In the genomic region with DNA sequence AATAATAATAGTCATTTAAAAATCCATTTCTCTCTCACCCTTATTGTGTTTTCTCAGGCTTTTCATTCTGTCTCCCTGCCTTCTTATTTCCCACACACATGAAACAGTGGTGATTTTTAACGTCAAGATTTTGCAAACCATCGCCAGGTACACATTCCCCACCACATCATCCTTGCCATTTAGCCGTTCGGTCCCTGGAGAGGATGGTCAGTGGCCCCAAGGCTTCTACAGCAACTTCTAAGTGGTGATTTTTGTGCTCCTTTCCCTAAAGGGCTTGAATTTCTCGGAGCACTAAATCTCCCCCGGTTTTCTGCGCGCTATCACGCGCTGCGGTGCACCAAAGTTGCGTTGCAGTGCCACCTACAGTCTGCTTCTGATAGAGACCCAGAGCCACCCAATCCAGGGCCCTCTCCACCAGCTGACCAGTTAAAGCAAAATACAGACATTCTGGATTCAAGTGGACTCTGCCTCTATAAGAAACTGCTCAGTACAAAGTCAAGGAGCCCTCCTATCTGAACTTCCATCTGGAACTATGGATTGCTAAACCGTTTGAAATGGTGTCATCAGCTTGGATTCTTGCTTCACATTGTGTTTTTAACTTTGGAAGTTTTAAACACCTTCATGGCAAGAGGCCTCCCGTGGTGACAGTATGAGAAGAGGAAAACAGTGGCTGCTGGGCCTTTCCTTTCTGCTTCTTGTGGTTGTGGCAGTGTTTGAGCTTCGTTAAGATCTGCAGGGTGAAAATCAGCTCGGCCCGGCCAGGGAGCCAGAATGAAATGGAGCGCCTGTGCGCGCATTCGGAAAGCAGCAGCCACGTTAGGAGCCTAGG, we compare ENCODE assay signal across 8 cellular contexts.
DNase-seq lines count a peak whose midpoint lies in the region; ATAC-seq and TF ChIP-seq lines count a peak whose summit lies in the region.

No MANE protein-coding gene starts in this region.

- no peak overlapping the region for H3K27ac ChIP-seq in DND-41 (ENCODE audit: low read length)
- no peak overlapping the region for H3K27ac ChIP-seq in RWPE2 (ENCODE audit: poor library complexity, severe bottlenecking)
- H3K27ac ChIP-seq in vagina, result no peak overlapping the region

- no peaks in the 10 kb centered on the region for H3K27me3 ChIP-seq in DND-41 (ENCODE audit: insufficient read depth, low read length, poor library complexity)
- no peaks in the 10 kb centered on the region for H3K27me3 ChIP-seq in RWPE2 (ENCODE audit: insufficient read depth, poor library complexity, severe bottlenecking)
- no peaks in the 10 kb centered on the region for H3K27me3 ChIP-seq in vagina

- no peak overlapping the region for H3K4me3 ChIP-seq in DND-41 (ENCODE audit: low read depth in 1 of 2, low read length in 2 of 2)
- H3K4me3 ChIP-seq in RWPE2 (ENCODE audit: severe bottlenecking), result no peak overlapping the region
- peak overlapping the region in 1 of 2 donors; percentile 6 for H3K4me3 ChIP-seq in vagina

- intact Hi-C loops in posterior cingulate gyrus (cut with DNase I) (loop anchor here (2.0 kb wide), 1 partner anchor 389 kb away; no protein-coding TSS in a partner anchor), vagina (cut with DNase I) (no loop called here)

- H3K9ac ChIP-seq in DND-41 (ENCODE audit: low read depth, low read length), result no peak overlapping the region

- H3K4me2 ChIP-seq in DND-41 (ENCODE audit: insufficient read depth, low read length), result no peak overlapping the region

- in situ Hi-C loops in KBM-7 (cut with MboI; ENCODE audit: low pct_unique_long_range_greater_than_20kb, low sequenced_read_pairs), result loop anchor here (25.0 kb wide), 1 partner anchor 391 kb away; no protein-coding TSS in a partner anchor

- ATAC-seq in DND-41 (ENCODE audit: insufficient read depth, low read depth) (peak; percentile 95), GM21528 (IDR thresholded peaks at IDR 0.05; ENCODE audit: low FRiP score, unreplicated experiment) (peak; percentile 78), RWPE2 (ENCODE audit: low read depth) (peak; percentile 92)

- no peaks in the 10 kb centered on the region for H3K79me2 ChIP-seq in DND-41 (ENCODE audit: insufficient read depth, low read length)

- H3K9me3 ChIP-seq in DND-41 (ENCODE audit: insufficient read depth, low read length, severe bottlenecking), result no peaks in the 10 kb centered on the region
- no peaks in the 10 kb centered on the region for H3K9me3 ChIP-seq in RWPE2 (ENCODE audit: severe bottlenecking)
- H3K9me3 ChIP-seq in vagina, result no peaks in the 10 kb centered on the region

- no peaks in the 10 kb centered on the region for H4K20me1 ChIP-seq in DND-41 (ENCODE audit: insufficient read depth, low read length)

- no peak overlapping the region for H2AFZ ChIP-seq in DND-41 (ENCODE audit: low read depth, low read length)

- TF ChIP-seq POLR2A in vagina (IDR thresholded peaks at IDR 0.05), result no peak

- H3K36me3 ChIP-seq in DND-41 (ENCODE audit: insufficient read depth, low read length) (no peaks in the 10 kb centered on the region), RWPE2 (ENCODE audit: low read depth) (no peaks in the 10 kb centered on the region), vagina (no peaks in the 10 kb centered on the region)

- H3K4me1 ChIP-seq in DND-41 (ENCODE audit: insufficient read depth, low read length) (0 out of 2 replicates have a peak, but pooled peaks cover 2% of the 10 kb centered on the region), RWPE2 (ENCODE audit: insufficient read depth, poor library complexity, severe bottlenecking) (no peaks in the 10 kb centered on the region), vagina (no peaks in the 10 kb centered on the region)

- TF ChIP-seq CTCF in DND-41 (IDR thresholded peaks at IDR 0.05; ENCODE audit: borderline replicate concordance, extremely low read depth, low read length, poor library complexity, severe bottlenecking) (peak; percentile 80), RWPE2 (IDR thresholded peaks at IDR 0.05; ENCODE audit: poor library complexity, severe bottlenecking) (peak; percentile 96), vagina (IDR thresholded peaks at IDR 0.05) (peak; percentile 60 to 71 (median 65))

- DNase-seq in DND-41 (peak; percentile 65), KBM-7 (peak; percentile 66), RWPE2 (ENCODE audit: low spot score) (no peak), glomerular visceral epithelial cell (ENCODE audit: extremely low spot score) (peak; percentile 34), posterior cingulate gyrus (peak; percentile 51 to 94 (median 72)), vagina (ENCODE audit: extremely low spot score in 2 of 2) (no peak)
- DNase-seq in activated effector memory CD4-positive, alpha-beta T cell treated with anti-CD3 and anti-CD28 coated beads, Interleukin-2, amount 50 U/mL, for 16 hours, result peak; percentile 79

Comparison
In these comparisons a context has a peak if more than half of its experiments do, and no peak if none do; other contexts are left out.
1. DNase-seq: peak in DND-41 (single experiment), KBM-7 (single experiment), activated effector memory CD4-positive, alpha-beta T cell treated with anti-CD3 and anti-CD28 coated beads, Interleukin-2, amount 50 U/mL, for 16 hours (single experiment), glomerular visceral epithelial cell (single experiment) and posterior cingulate gyrus (10 of 10); none in RWPE2 (single experiment) and vagina (0 of 2).
2. Peak in every context shown above with its lines, with median percentiles within 50 percentile points of each other: ATAC-seq and CTCF ChIP-seq.